1 cellular context compared by ENCODE assay signal in the genomic region with DNA sequence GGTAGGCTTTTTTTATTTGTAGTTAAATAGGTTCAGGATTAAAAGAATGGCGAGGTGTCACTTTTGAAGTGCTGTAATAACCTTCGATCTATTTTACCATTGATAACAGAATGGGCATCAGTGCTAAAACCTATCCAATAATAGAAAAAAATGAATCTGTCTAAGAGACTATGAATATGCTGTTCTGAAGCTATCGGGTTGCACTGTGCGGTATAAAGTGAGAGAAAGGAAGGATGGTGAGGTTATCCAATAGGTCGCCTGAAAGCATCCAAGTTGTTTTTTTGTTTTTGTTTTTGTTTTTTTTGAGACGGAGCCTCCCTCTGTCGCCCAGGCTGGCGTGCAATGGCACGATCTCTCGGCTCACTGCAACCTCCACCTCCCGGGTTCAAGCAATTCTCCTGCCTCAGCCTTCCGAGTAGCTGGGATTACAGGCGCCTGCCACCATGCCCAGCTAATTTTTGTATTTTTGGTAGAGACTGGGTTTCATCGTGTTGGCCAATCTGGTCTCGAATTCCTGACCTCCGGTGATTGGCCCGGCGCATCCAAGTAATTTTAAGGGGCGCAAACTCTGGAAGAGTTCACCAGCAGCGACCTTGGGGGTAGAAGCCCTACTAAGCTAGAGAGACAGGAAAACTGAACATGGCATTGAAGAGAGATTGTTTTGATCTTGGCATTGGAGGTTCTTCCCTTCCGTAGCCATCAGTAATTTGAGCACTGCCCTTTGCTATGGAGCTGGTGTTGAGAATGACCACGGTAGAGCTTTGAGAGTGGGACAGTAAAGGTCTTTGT.
TF ChIP-seq lines count a peak whose summit lies in the region.

No MANE protein-coding gene starts in this region.

TF ChIP-seq in HepG2, 621 proteins besides CTCF, POLR2A, EP300 and RAD21 (continued from another document and continues in another):
- TF ChIP-seq, protein P1, sequence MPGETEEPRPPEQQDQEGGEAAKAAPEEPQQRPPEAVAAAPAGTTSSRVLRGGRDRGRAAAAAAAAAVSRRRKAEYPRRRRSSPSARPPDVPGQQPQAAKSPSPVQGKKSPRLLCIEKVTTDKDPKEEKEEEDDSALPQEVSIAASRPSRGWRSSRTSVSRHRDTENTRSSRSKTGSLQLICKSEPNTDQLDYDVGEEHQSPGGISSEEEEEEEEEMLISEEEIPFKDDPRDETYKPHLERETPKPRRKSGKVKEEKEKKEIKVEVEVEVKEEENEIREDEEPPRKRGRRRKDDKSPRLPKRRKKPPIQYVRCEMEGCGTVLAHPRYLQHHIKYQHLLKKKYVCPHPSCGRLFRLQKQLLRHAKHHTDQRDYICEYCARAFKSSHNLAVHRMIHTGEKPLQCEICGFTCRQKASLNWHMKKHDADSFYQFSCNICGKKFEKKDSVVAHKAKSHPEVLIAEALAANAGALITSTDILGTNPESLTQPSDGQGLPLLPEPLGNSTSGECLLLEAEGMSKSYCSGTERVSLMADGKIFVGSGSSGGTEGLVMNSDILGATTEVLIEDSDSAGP (CRISPR knock-in tag; IDR thresholded peaks at IDR 0.05; ENCODE audit: borderline replicate concordance), result no peak; the same call in 1 of the 2 replicates
- TF ChIP-seq, protein P2, sequence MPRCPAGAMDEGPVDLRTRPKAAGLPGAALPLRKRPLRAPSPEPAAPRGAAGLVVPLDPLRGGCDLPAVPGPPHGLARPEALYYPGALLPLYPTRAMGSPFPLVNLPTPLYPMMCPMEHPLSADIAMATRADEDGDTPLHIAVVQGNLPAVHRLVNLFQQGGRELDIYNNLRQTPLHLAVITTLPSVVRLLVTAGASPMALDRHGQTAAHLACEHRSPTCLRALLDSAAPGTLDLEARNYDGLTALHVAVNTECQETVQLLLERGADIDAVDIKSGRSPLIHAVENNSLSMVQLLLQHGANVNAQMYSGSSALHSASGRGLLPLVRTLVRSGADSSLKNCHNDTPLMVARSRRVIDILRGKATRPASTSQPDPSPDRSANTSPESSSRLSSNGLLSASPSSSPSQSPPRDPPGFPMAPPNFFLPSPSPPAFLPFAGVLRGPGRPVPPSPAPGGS (CRISPR knock-in tag; IDR thresholded peaks at IDR 0.05), result peak; percentile 33; the same call in 1 of the 2 replicates
- no peak for TF ChIP-seq ZSCAN21 (CRISPR knock-in tag; IDR thresholded peaks at IDR 0.05; ENCODE audit: borderline replicate concordance)
- TF ChIP-seq HOXA3 (CRISPR knock-in tag; IDR thresholded peaks at IDR 0.05), result no peak
- TF ChIP-seq EEA1 (CRISPR knock-in tag; IDR thresholded peaks at IDR 0.05; ENCODE audit: borderline replicate concordance), result no peak
- TF ChIP-seq, protein P3, sequence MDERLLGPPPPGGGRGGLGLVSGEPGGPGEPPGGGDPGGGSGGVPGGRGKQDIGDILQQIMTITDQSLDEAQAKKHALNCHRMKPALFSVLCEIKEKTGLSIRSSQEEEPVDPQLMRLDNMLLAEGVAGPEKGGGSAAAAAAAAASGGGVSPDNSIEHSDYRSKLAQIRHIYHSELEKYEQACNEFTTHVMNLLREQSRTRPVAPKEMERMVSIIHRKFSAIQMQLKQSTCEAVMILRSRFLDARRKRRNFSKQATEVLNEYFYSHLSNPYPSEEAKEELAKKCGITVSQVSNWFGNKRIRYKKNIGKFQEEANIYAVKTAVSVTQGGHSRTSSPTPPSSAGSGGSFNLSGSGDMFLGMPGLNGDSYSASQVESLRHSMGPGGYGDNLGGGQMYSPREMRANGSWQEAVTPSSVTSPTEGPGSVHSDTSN (CRISPR knock-in tag; IDR thresholded peaks at IDR 0.05), result no peak
- TF ChIP-seq ZNF264 (CRISPR knock-in tag; IDR thresholded peaks at IDR 0.05), result peak; percentile 90; the same call in 1 of the 2 replicates
- TF ChIP-seq ZNF367 (CRISPR knock-in tag; IDR thresholded peaks at IDR 0.05; ENCODE audit: borderline replicate concordance), result no peak
- TF ChIP-seq ZNF335 (CRISPR knock-in tag; IDR thresholded peaks at IDR 0.05), result no peak; the same call in 1 of the 2 replicates
- no peak for TF ChIP-seq ZNF549 (CRISPR knock-in tag; IDR thresholded peaks at IDR 0.05)
- TF ChIP-seq, protein P4, sequence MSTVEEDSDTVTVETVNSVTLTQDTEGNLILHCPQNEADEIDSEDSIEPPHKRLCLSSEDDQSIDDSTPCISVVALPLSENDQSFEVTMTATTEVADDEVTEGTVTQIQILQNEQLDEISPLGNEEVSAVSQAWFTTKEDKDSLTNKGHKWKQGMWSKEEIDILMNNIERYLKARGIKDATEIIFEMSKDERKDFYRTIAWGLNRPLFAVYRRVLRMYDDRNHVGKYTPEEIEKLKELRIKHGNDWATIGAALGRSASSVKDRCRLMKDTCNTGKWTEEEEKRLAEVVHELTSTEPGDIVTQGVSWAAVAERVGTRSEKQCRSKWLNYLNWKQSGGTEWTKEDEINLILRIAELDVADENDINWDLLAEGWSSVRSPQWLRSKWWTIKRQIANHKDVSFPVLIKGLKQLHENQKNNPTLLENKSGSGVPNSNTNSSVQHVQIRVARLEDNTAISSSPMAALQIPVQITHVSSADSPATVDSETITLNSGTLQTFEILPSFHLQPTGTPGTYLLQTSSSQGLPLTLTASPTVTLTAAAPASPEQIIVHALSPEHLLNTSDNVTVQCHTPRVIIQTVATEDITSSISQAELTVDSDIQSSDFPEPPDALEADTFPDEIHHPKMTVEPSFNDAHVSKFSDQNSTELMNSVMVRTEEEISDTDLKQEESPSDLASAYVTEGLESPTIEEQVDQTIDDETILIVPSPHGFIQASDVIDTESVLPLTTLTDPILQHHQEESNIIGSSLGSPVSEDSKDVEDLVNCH (CRISPR knock-in tag; IDR thresholded peaks at IDR 0.05), result no peak
- no peak for TF ChIP-seq MAFF (IDR thresholded peaks at IDR 0.05; ENCODE audit: low read depth, low read length)
- no peak for TF ChIP-seq KDM4B (CRISPR knock-in tag; IDR thresholded peaks at IDR 0.05)
- no peak for TF ChIP-seq NBN (conservative IDR thresholded peaks at IDR 0.05)
- no peak for TF ChIP-seq SOX5 (CRISPR knock-in tag; IDR thresholded peaks at IDR 0.05; ENCODE audit: borderline replicate concordance)
- TF ChIP-seq NR2F2 (IDR thresholded peaks at IDR 0.05; ENCODE audit: borderline replicate concordance, low read depth), result 0 out of 2 replicates have a peak, but pooled peaks have one; percentile 37
- no peak for TF ChIP-seq THAP11 (CRISPR knock-in tag; IDR thresholded peaks at IDR 0.05)
- TF ChIP-seq, protein P5, sequence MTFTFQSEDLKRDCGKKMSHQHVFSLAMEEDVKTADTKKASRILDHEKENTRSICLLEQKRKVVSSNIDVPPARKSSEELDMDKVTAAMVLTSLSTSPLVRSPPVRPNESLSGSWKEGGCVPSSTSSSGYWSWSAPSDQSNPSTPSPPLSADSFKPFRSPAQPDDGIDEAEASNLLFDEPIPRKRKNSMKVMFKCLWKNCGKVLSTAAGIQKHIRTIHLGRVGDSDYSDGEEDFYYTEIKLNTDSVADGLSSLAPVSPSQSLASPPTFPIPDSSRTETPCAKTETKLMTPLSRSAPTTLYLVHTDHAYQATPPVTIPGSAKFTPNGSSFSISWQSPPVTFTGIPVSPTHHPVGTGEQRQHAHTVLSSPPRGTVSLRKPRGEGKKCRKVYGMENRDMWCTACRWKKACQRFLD (CRISPR knock-in tag; IDR thresholded peaks at IDR 0.05; ENCODE audit: borderline replicate concordance), result no peak
- no peak for TF ChIP-seq TAF1 (CRISPR knock-in tag; IDR thresholded peaks at IDR 0.05)
- no peak for TF ChIP-seq KLF13 (CRISPR knock-in tag; IDR thresholded peaks at IDR 0.05)
- no peak for TF ChIP-seq CBX2 (IDR thresholded peaks at IDR 0.05; ENCODE audit: low read depth, low read length)
- no peak for TF ChIP-seq CBX2 (CRISPR knock-in tag; IDR thresholded peaks at IDR 0.05; ENCODE audit: low read depth)
- no peak for TF ChIP-seq ZNF552 (CRISPR knock-in tag; IDR thresholded peaks at IDR 0.05; ENCODE audit: borderline replicate concordance)
- TF ChIP-seq, protein P6, sequence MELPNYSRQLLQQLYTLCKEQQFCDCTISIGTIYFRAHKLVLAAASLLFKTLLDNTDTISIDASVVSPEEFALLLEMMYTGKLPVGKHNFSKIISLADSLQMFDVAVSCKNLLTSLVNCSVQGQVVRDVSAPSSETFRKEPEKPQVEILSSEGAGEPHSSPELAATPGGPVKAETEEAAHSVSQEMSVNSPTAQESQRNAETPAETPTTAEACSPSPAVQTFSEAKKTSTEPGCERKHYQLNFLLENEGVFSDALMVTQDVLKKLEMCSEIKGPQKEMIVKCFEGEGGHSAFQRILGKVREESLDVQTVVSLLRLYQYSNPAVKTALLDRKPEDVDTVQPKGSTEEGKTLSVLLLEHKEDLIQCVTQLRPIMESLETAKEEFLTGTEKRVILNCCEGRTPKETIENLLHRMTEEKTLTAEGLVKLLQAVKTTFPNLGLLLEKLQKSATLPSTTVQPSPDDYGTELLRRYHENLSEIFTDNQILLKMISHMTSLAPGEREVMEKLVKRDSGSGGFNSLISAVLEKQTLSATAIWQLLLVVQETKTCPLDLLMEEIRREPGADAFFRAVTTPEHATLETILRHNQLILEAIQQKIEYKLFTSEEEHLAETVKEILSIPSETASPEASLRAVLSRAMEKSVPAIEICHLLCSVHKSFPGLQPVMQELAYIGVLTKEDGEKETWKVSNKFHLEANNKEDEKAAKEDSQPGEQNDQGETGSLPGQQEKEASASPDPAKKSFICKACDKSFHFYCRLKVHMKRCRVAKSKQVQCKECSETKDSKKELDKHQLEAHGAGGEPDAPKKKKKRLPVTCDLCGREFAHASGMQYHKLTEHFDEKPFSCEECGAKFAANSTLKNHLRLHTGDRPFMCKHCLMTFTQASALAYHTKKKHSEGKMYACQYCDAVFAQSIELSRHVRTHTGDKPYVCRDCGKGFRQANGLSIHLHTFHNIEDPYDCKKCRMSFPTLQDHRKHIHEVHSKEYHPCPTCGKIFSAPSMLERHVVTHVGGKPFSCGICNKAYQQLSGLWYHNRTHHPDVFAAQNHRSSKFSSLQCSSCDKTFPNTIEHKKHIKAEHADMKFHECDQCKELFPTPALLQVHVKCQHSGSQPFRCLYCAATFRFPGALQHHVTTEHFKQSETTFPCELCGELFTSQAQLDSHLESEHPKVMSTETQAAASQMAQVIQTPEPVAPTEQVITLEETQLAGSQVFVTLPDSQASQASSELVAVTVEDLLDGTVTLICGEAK (IDR thresholded peaks at IDR 0.05), result no peak
- TF ChIP-seq, protein P6 (CRISPR knock-in tag; IDR thresholded peaks at IDR 0.05), result no peak; the same call in 1 of the 2 replicates
- TF ChIP-seq POLR2AphosphoS2 (IDR thresholded peaks at IDR 0.05; ENCODE audit: low read depth, low read length), result no peak
- TF ChIP-seq KLF12 (CRISPR knock-in tag; IDR thresholded peaks at IDR 0.05; ENCODE audit: borderline replicate concordance), result no peak
- TF ChIP-seq ASH2L (IDR thresholded peaks at IDR 0.05; ENCODE audit: insufficient read length, low read depth, low read length), result no peak
- peak; percentile 97 for TF ChIP-seq ZKSCAN1 (IDR thresholded peaks at IDR 0.05; ENCODE audit: low read length)
- TF ChIP-seq NFKB2 (CRISPR knock-in tag; IDR thresholded peaks at IDR 0.05; ENCODE audit: borderline replicate concordance), result no peak
- TF ChIP-seq HNF4G (IDR thresholded peaks at IDR 0.05; ENCODE audit: borderline replicate concordance, low read depth, low read length), result no peak
- no peak for TF ChIP-seq HNF4G (CRISPR knock-in tag; IDR thresholded peaks at IDR 0.05; ENCODE audit: borderline replicate concordance, low read depth)
- TF ChIP-seq MED8 (CRISPR knock-in tag; IDR thresholded peaks at IDR 0.05; ENCODE audit: insufficient replicate concordance), result no peak
- no peak for TF ChIP-seq TEAD3 (CRISPR knock-in tag; optimal IDR thresholded peaks at IDR 0.05; ENCODE audit: borderline replicate concordance)
- no peak for TF ChIP-seq FOXK1 (CRISPR knock-in tag; IDR thresholded peaks at IDR 0.05; ENCODE audit: borderline replicate concordance, low read depth)
- TF ChIP-seq ZNF672 (CRISPR knock-in tag; IDR thresholded peaks at IDR 0.05), result no peak
- no peak for TF ChIP-seq ZNF10 (CRISPR knock-in tag; IDR thresholded peaks at IDR 0.05; ENCODE audit: borderline replicate concordance, low read depth)
- TF ChIP-seq SMC3 (IDR thresholded peaks at IDR 0.05; ENCODE audit: low read length), result no peak
- no peak for TF ChIP-seq ATF7 (IDR thresholded peaks at IDR 0.05)
- TF ChIP-seq ATF7 (CRISPR knock-in tag; IDR thresholded peaks at IDR 0.05), result no peak
- no peak for TF ChIP-seq SALL1 (CRISPR knock-in tag; IDR thresholded peaks at IDR 0.05)
- TF ChIP-seq ZNF460 (CRISPR knock-in tag; IDR thresholded peaks at IDR 0.05; ENCODE audit: borderline replicate concordance), result no peak
- no peak for TF ChIP-seq ZNF891 (CRISPR knock-in tag; IDR thresholded peaks at IDR 0.05)
- no peak for TF ChIP-seq HOXA5 (CRISPR knock-in tag; IDR thresholded peaks at IDR 0.05)
- TF ChIP-seq, protein P7, sequence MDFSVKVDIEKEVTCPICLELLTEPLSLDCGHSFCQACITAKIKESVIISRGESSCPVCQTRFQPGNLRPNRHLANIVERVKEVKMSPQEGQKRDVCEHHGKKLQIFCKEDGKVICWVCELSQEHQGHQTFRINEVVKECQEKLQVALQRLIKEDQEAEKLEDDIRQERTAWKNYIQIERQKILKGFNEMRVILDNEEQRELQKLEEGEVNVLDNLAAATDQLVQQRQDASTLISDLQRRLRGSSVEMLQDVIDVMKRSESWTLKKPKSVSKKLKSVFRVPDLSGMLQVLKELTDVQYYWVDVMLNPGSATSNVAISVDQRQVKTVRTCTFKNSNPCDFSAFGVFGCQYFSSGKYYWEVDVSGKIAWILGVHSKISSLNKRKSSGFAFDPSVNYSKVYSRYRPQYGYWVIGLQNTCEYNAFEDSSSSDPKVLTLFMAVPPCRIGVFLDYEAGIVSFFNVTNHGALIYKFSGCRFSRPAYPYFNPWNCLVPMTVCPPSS (IDR thresholded peaks at IDR 0.05), result no peak
- no peak for TF ChIP-seq NAIF1 (CRISPR knock-in tag; IDR thresholded peaks at IDR 0.05; ENCODE audit: borderline replicate concordance)
- no peak for TF ChIP-seq HIVEP1 (CRISPR knock-in tag; IDR thresholded peaks at IDR 0.05)
